Comparison of ENCODE assay signal across 1 cellular context in genomic region chr5:134070979-134071849, GRCh38.
A peak's percentile ranks its signal among the peaks of the same experiment; 100 is the strongest.
TF ChIP-seq lines count a peak whose summit lies in the region.

No MANE protein-coding gene starts in this region.

TF ChIP-seq in HepG2, 621 proteins besides CTCF, POLR2A, EP300 and RAD21 (continued from another document and continues in another):
- TF ChIP-seq LRRFIP1 (CRISPR knock-in tag; conservative IDR thresholded peaks at IDR 0.05) (no peak), ZNF256 (CRISPR knock-in tag; conservative IDR thresholded peaks at IDR 0.05) (no peak), ZNF33A (CRISPR knock-in tag; IDR thresholded peaks at IDR 0.05; ENCODE audit: borderline replicate concordance) (no peak), NFAT5 (CRISPR knock-in tag; IDR thresholded peaks at IDR 0.05) (no peak), SKI (IDR thresholded peaks at IDR 0.05; ENCODE audit: partially characterized antibody) (peak; percentile 65), NAIF1 (CRISPR knock-in tag; IDR thresholded peaks at IDR 0.05; ENCODE audit: borderline replicate concordance) (no peak), ZNF788 (CRISPR knock-in tag; IDR thresholded peaks at IDR 0.05; ENCODE audit: borderline replicate concordance) (peak; percentile 82; the same call in 1 of the 2 replicates), ZBTB26 (CRISPR knock-in tag; IDR thresholded peaks at IDR 0.05; ENCODE audit: borderline replicate concordance) (peak; percentile 30; the same call in 1 of the 2 replicates), ZNF430 (CRISPR knock-in tag; IDR thresholded peaks at IDR 0.05) (no peak), RXRB (CRISPR knock-in tag; IDR thresholded peaks at IDR 0.05; ENCODE audit: borderline replicate concordance) (0 out of 2 replicates have a peak, but pooled peaks have one; percentile 43), CREBL2 (CRISPR knock-in tag; IDR thresholded peaks at IDR 0.05; ENCODE audit: borderline replicate concordance) (no peak), SMARCE1 (IDR thresholded peaks at IDR 0.05; ENCODE audit: borderline replicate concordance) (no peak), CBX1 (IDR thresholded peaks at IDR 0.05; ENCODE audit: low read depth) (peak; percentile 58), SALL2 (CRISPR knock-in tag; IDR thresholded peaks at IDR 0.05) (no peak), HHEX (CRISPR knock-in tag; IDR thresholded peaks at IDR 0.05) (no peak), ZNF879 (CRISPR knock-in tag; IDR thresholded peaks at IDR 0.05) (no peak), ISL2 (CRISPR knock-in tag; IDR thresholded peaks at IDR 0.05) (peak; percentile 75; the same call in 1 of the 2 replicates), JARID2 (CRISPR knock-in tag; IDR thresholded peaks at IDR 0.05; ENCODE audit: insufficient replicate concordance) (peak; percentile 52), ZGPAT (CRISPR knock-in tag; IDR thresholded peaks at IDR 0.05) (peak; percentile 88), ZNF275 (CRISPR knock-in tag; IDR thresholded peaks at IDR 0.05; ENCODE audit: borderline replicate concordance) (peak; percentile 47; the same call in 1 of the 2 replicates), TFE3 (CRISPR knock-in tag; IDR thresholded peaks at IDR 0.05) (no peak), PRDM10 (CRISPR knock-in tag; IDR thresholded peaks at IDR 0.05; ENCODE audit: low read depth) (peak; percentile 82), ZNF790 (CRISPR knock-in tag; IDR thresholded peaks at IDR 0.05; ENCODE audit: borderline replicate concordance) (peak; percentile 62; the same call in 1 of the 2 replicates), ZNF761 (CRISPR knock-in tag; conservative IDR thresholded peaks at IDR 0.05) (no peak), ZSCAN5A (CRISPR knock-in tag; IDR thresholded peaks at IDR 0.05; ENCODE audit: borderline replicate concordance) (peak; percentile 56; the same call in 1 of the 2 replicates), ETV5 (CRISPR knock-in tag; IDR thresholded peaks at IDR 0.05; ENCODE audit: borderline replicate concordance) (peak; percentile 51; the same call in 1 of the 2 replicates), TFAP4 (IDR thresholded peaks at IDR 0.05; ENCODE audit: borderline replicate concordance, low read depth) (peak; percentile 95), NFE2L1 (CRISPR knock-in tag; IDR thresholded peaks at IDR 0.05; ENCODE audit: borderline replicate concordance) (no peak), ASH2L (IDR thresholded peaks at IDR 0.05; ENCODE audit: insufficient read length, low read depth, low read length) (peak; percentile 47), ZNF382 (CRISPR knock-in tag; IDR thresholded peaks at IDR 0.05; ENCODE audit: borderline replicate concordance) (no peak), ZNF44 (CRISPR knock-in tag; IDR thresholded peaks at IDR 0.05) (no peak), ZMYM2 (CRISPR knock-in tag; IDR thresholded peaks at IDR 0.05) (no peak), ZBTB33 (CRISPR knock-in tag; IDR thresholded peaks at IDR 0.05) (peak; percentile 54; the same call in 1 of the 2 replicates), TP53 (CRISPR knock-in tag; conservative IDR thresholded peaks at IDR 0.05) (no peak)
